In the genomic region with DNA sequence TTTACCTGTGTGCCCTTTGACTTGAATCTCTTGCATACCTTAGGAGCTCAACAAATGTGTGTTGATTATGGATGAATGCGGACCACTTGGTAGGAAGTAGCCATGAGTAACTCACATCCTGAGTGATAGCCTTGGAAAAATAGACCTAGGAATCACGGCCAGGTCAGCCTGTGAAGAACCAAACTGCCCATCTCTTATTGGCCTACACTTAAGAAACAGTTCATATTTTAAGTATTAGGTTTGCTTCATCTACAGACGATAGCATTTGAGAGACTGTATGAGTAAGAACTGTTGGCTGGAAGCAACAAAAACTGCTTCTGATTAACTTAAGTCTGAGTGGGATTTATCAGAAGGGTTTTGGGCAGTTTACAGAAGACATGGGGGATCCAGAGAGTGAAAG, we compare ENCODE assay signal across 33 cellular contexts.
A peak's percentile ranks its signal among the peaks of the same experiment; 100 is the strongest.
DNase-seq lines count a peak whose midpoint lies in the region; ATAC-seq and TF ChIP-seq lines count a peak whose summit lies in the region.
"Had no signal": no experiment of that assay in that cellular context is flagged by ENCODE, and none has a peak within 500 bp of the region (broad histone marks: within the 10 kb centered on the region; RNA-seq: fewer than 3 reads in every experiment).

No MANE protein-coding gene starts in this region.

- H3K4me1 Mint-ChIP-seq in T-helper 2 cell treated with Interferon-gamma antibody and Interleukin-4, amounts not matched to agents 5 μg/mL and 100 μg/mL, for 36 hours (ENCODE audit: low read depth), result no peaks in the 10 kb centered on the region
- H3K4me1 Mint-ChIP-seq: activated naive CD4-positive, alpha-beta T cell treated with anti-CD3 and anti-CD28 coated beads, Interleukin-2, amount 10 ng/mL, durations not matched to agents 7 days and 5 days; IgD-negative memory B cell; mesothelial cell of epicardium; naive thymus-derived CD4-positive, alpha-beta T cell; stimulated activated memory B cell treated with anti-CD40 and anti-IgM and Interleukin-4, amounts not matched to agents 10 μg/mL and 1 μg/mL and 100 μg/mL, for 72 hours had no signal

- H3K9me3 ChIP-seq in adipocyte (ENCODE audit: control insufficient read depth, low read length), result peaks cover 8% of the 10 kb centered on the region
- H3K9me3 ChIP-seq: prostate gland, sigmoid colon had no signal

- ATAC-seq in GM21576 (IDR thresholded peaks at IDR 0.05; ENCODE audit: unreplicated experiment), result no peak
- no peak for ATAC-seq in GM21717 (IDR thresholded peaks at IDR 0.05; ENCODE audit: unreplicated experiment)
- ATAC-seq: activated CD8-positive, alpha-beta T cell treated with anti-CD3 and anti-CD28 coated beads for 36 hours; foreskin keratinocyte; HCT116; naive thymus-derived CD4-positive, alpha-beta T cell; stimulated activated memory B cell treated with anti-CD40 and anti-IgM and Interleukin-4, amounts not matched to agents 10 μg/mL and 1 μg/mL and 100 μg/mL, for 72 hours had no signal

- H3K9me3 Mint-ChIP-seq in T-helper 2 cell treated with Interferon-gamma antibody and Interleukin-4, amounts not matched to agents 5 μg/mL and 100 μg/mL, for 36 hours, result no peaks in the 10 kb centered on the region
- H3K9me3 Mint-ChIP-seq: activated CD8-positive, alpha-beta T cell treated with anti-CD3 and anti-CD28 coated beads for 36 hours; activated naive CD4-positive, alpha-beta T cell treated with anti-CD3 and anti-CD28 coated beads, Interleukin-2, amount 10 ng/mL, durations not matched to agents 7 days and 5 days had no signal

- H3K4me1 ChIP-seq in adipocyte (ENCODE audit: control insufficient read depth, insufficient read depth, low read length), result peaks cover 6% of the 10 kb centered on the region
- H3K4me1 ChIP-seq: BLaER1, breast epithelium, foreskin keratinocyte, prostate gland, sigmoid colon had no signal

- H3K4me3 ChIP-seq in adipocyte (ENCODE audit: low read length), result no peak overlapping the region
- no peak overlapping the region for H3K4me3 ChIP-seq in fibroblast of pulmonary artery (replicated peaks; ENCODE audit: low read depth, low read length)
- H3K4me3 ChIP-seq: BLaER1, breast epithelium, PC-9, prostate gland, sigmoid colon had no signal

- H3K27ac Mint-ChIP-seq in T-helper 2 cell treated with Interferon-gamma antibody and Interleukin-4, amounts not matched to agents 5 μg/mL and 100 μg/mL, for 36 hours, result no peak overlapping the region
- H3K27ac Mint-ChIP-seq: activated CD8-positive, alpha-beta T cell treated with anti-CD3 and anti-CD28 coated beads for 36 hours; activated naive CD4-positive, alpha-beta T cell treated with anti-CD3 and anti-CD28 coated beads, Interleukin-2, amount 10 ng/mL, durations not matched to agents 7 days and 5 days; activated T-helper 1 cell treated with anti-CD3 and anti-CD28 coated beads, Interleukin-12 subunit alpha, Interleukin-12 subunit beta, Interleukin-2, Interleukin-4 antibody, amounts not matched to agents 30 ng/mL and 10 ng/mL and 1 ng/mL, durations not matched to agents 14 hours and 24 hours and 36 hours; IgD-negative memory B cell; mesothelial cell of epicardium; naive thymus-derived CD4-positive, alpha-beta T cell; stimulated activated memory B cell treated with anti-CD40 and anti-IgM and Interleukin-4, amounts not matched to agents 10 μg/mL and 1 μg/mL and 100 μg/mL, for 72 hours had no signal

- H3K27me3 Mint-ChIP-seq in T-helper 2 cell treated with Interferon-gamma antibody and Interleukin-4, amounts not matched to agents 5 μg/mL and 100 μg/mL, for 36 hours (ENCODE audit: low read depth), result peaks cover 32% of the 10 kb centered on the region

- no peak overlapping the region for H3K4me3 Mint-ChIP-seq in T-helper 2 cell treated with Interferon-gamma antibody and Interleukin-4, amounts not matched to agents 5 μg/mL and 100 μg/mL, for 36 hours
- H3K4me3 Mint-ChIP-seq: activated CD8-positive, alpha-beta T cell treated with anti-CD3 and anti-CD28 coated beads for 36 hours; activated naive CD4-positive, alpha-beta T cell treated with anti-CD3 and anti-CD28 coated beads, Interleukin-2, amount 10 ng/mL, durations not matched to agents 7 days and 5 days; activated T-helper 1 cell treated with anti-CD3 and anti-CD28 coated beads, Interleukin-12 subunit alpha, Interleukin-12 subunit beta, Interleukin-2, Interleukin-4 antibody, amounts not matched to agents 30 ng/mL and 10 ng/mL and 1 ng/mL, durations not matched to agents 14 hours and 24 hours and 36 hours; IgD-negative memory B cell; mesothelial cell of epicardium; naive thymus-derived CD4-positive, alpha-beta T cell; stimulated activated memory B cell treated with anti-CD40 and anti-IgM and Interleukin-4, amounts not matched to agents 10 μg/mL and 1 μg/mL and 100 μg/mL, for 72 hours had no signal

- H3K36me3 Mint-ChIP-seq in T-helper 2 cell treated with Interferon-gamma antibody and Interleukin-4, amounts not matched to agents 5 μg/mL and 100 μg/mL, for 36 hours (ENCODE audit: low read depth), result no peaks in the 10 kb centered on the region
- H3K36me3 Mint-ChIP-seq: activated naive CD4-positive, alpha-beta T cell treated with anti-CD3 and anti-CD28 coated beads, Interleukin-2, amount 10 ng/mL, durations not matched to agents 7 days and 5 days; IgD-negative memory B cell; mesothelial cell of epicardium; stimulated activated memory B cell treated with anti-CD40 and anti-IgM and Interleukin-4, amounts not matched to agents 10 μg/mL and 1 μg/mL and 100 μg/mL, for 72 hours had no signal

- no peak overlapping the region for H3K9ac ChIP-seq in adipocyte (ENCODE audit: low read length)
- H3K9ac ChIP-seq: BLaER1 had no signal

- DNase-seq in EH (ENCODE audit: low read depth), result peak; percentile 28
- DNase-seq in adipocyte (ENCODE audit: low read depth), result peak; percentile 52
- DNase-seq in fibroblast of pulmonary artery (ENCODE audit: low read depth), result peak; percentile 16
- DNase-seq in superior temporal gyrus (ENCODE audit: extremely low spot score), result no peak
- DNase-seq in T-helper 2 cell treated with Interferon-gamma antibody and Interleukin-4, amounts not matched to agents 5 μg/mL and 100 μg/mL, for 36 hours (ENCODE audit: low spot score), result no peak
- DNase-seq: activated CD4-positive, CD25-positive, alpha-beta regulatory T cell treated with anti-CD3 and anti-CD28 coated beads, Interleukin-2, amount 50 U/mL, for 72 hours; activated CD8-positive, alpha-beta memory T cell treated with anti-CD3 and anti-CD28 coated beads, Interleukin-2, amount 50 U/mL, for 48 hours; activated CD8-positive, alpha-beta T cell treated with anti-CD3 and anti-CD28 coated beads for 36 hours; activated naive CD4-positive, alpha-beta T cell treated with anti-CD3 and anti-CD28 coated beads, Interleukin-2, amount 10 ng/mL, durations not matched to agents 7 days and 5 days; amniotic stem cell; foreskin keratinocyte; head of caudate nucleus; kidney; naive thymus-derived CD4-positive, alpha-beta T cell; NCI-H1436 treated with DMSO at 0.1 percent for 48 hours; NCI-H226; NCI-H69; nucleus accumbens; PC-9; sigmoid colon; stimulated activated CD4-positive, alpha-beta T cell treated with anti-CD3 and anti-CD28 coated beads, Interleukin-15, amount 100 ng/mL, for 24 hours; T-helper 2 cell; trophoblast cell had no signal

- peaks cover 3% of the 10 kb centered on the region for H3K27me3 ChIP-seq in adipocyte (replicated peaks; ENCODE audit: control insufficient read depth, insufficient read depth, low read length)
- H3K27me3 ChIP-seq: BLaER1, breast epithelium, sigmoid colon had no signal

- no peaks in the 10 kb centered on the region for H3K36me3 ChIP-seq in adipocyte (ENCODE audit: control insufficient read depth, insufficient read depth, low read length, severe bottlenecking)
- H3K36me3 ChIP-seq: BLaER1, breast epithelium, prostate gland, sigmoid colon had no signal

- no peak for TF ChIP-seq CTCF in fibroblast of pulmonary artery (IDR thresholded peaks at IDR 0.05; ENCODE audit: low read length, missing control alignments)

Comparison
In these comparisons a context has a peak if more than half of its experiments do, and no peak if none do; other contexts are left out.
1. DNase-seq: peak in EH (single experiment), adipocyte (single experiment) and fibroblast of pulmonary artery (single experiment); none in superior temporal gyrus (single experiment) and T-helper 2 cell treated with Interferon-gamma antibody and Interleukin-4, amounts not matched to agents 5 μg/mL and 100 μg/mL, for 36 hours (single experiment).